19 cellular contexts compared by ENCODE assay signal in genomic region chr1:86068126-86068805, GRCh38.
DNase-seq lines count a peak whose midpoint lies in the region; ATAC-seq, FAIRE-seq and TF ChIP-seq lines count a peak whose summit lies in the region.
"Had no signal": no experiment of that assay in that cellular context is flagged by ENCODE, and none has a peak within 500 bp of the region (broad histone marks: within the 10 kb centered on the region; RNA-seq: fewer than 3 reads in every experiment).

No MANE protein-coding gene starts in this region.

- H2AFZ ChIP-seq in IMR-90 (replicated peaks; ENCODE audit: low read length, poor library complexity) (peak overlapping the region; percentile 5), astrocyte (ENCODE audit: low read depth, low read length) (no peak overlapping the region)
- H2AFZ ChIP-seq: parathyroid adenoma had no signal

- H4K20me1 ChIP-seq in IMR-90 (ENCODE audit: insufficient read depth, low read length) (no peaks in the 10 kb centered on the region), astrocyte (ENCODE audit: insufficient read depth, low read length) (no peaks in the 10 kb centered on the region)

- H3K36me3 Mint-ChIP-seq in astrocyte (ENCODE audit: low read depth, unreplicated experiment), result no peaks in the 10 kb centered on the region

- peak; percentile 74 for ATAC-seq in IMR-90 (ENCODE audit: low read depth)
- ATAC-seq in right cardiac atrium, result peak; percentile 20 to 41
- no peak for ATAC-seq in HG03139 (IDR thresholded peaks at IDR 0.05; ENCODE audit: unreplicated experiment)
- ATAC-seq: activated CD4-positive, alpha-beta T cell treated with anti-CD3 and anti-CD28 coated beads for 36 hours; GM12878 had no signal

- no peaks in the 10 kb centered on the region for H3K36me3 ChIP-seq in IMR-90 (ENCODE audit: control insufficient read depth, insufficient read depth, low read length)
- no peaks in the 10 kb centered on the region for H3K36me3 ChIP-seq in astrocyte (ENCODE audit: insufficient read depth, low read length)
- no peaks in the 10 kb centered on the region for H3K36me3 ChIP-seq in skeletal muscle satellite cell (ENCODE audit: insufficient read depth, low read length)
- H3K36me3 ChIP-seq: adrenal gland, Peyer's patch had no signal

- no peak overlapping the region for H3K27ac Mint-ChIP-seq in astrocyte (ENCODE audit: unreplicated experiment)
- H3K27ac Mint-ChIP-seq: activated CD4-positive, alpha-beta T cell treated with anti-CD3 and anti-CD28 coated beads for 36 hours; activated T-helper 2 cell treated with anti-CD3 and anti-CD28 coated beads, Interferon-gamma antibody, Interleukin-2, Interleukin-4, amounts not matched to agents 10 μg/mL and 5 μg/mL and 100 μg/mL, durations not matched to agents 14 hours and 24 hours and 36 hours had no signal

- no peak for TF ChIP-seq RAD21 in IMR-90 (IDR thresholded peaks at IDR 0.05; ENCODE audit: low read length)

- no peak overlapping the region for H4K5ac ChIP-seq in IMR-90 (ENCODE audit: low read depth, low read length)

- no peak overlapping the region for H3K4me2 ChIP-seq in IMR-90 (ENCODE audit: low read depth, low read length)
- H3K4me2 ChIP-seq in astrocyte (ENCODE audit: low read length), result peak overlapping the region; percentile 23
- H3K4me2 ChIP-seq in skeletal muscle satellite cell (ENCODE audit: low read length), result peak overlapping the region; percentile 26
- H3K4me2 ChIP-seq: smooth muscle cell had no signal

- H3K18ac ChIP-seq in IMR-90 (ENCODE audit: low read depth, low read length), result peak overlapping the region; percentile 21; the same call in 1 of the 2 replicates

- no peaks in the 10 kb centered on the region for H3K79me1 ChIP-seq in IMR-90 (ENCODE audit: low read depth in 1 of 2, low read length in 2 of 2)

- H3K56ac ChIP-seq in IMR-90 (ENCODE audit: extremely low read depth, insufficient read depth, low read length), result no peak overlapping the region

- H2AK5ac ChIP-seq in IMR-90 (ENCODE audit: low read depth, low read length), result peak overlapping the region; percentile 86; the same call in 1 of the 2 replicates

- POLR2A ChIA-PET in IMR-90 (lab: Charles Lee; ENCODE audit: unreplicated experiment), result no interaction called here

- H2BK120ac ChIP-seq in IMR-90 (ENCODE audit: low read depth, low read length), result peak overlapping the region; percentile 22

- H3K4me1 Mint-ChIP-seq in astrocyte (ENCODE audit: low read depth, unreplicated experiment), result peaks cover 1% of the 10 kb centered on the region
- H3K4me1 Mint-ChIP-seq: activated CD4-positive, alpha-beta T cell treated with anti-CD3 and anti-CD28 coated beads for 36 hours had no signal

- TF ChIP-seq CTCF in IMR-90 (conservative IDR thresholded peaks at IDR 0.05; ENCODE audit: low read depth, low read length) (no peak), astrocyte (IDR thresholded peaks at IDR 0.05; ENCODE audit: insufficient read depth, low read depth, low read length) (no peak)

- 75% methylated on average over 2 of the region's 3 CpGs; no CpG with 5 or more reads in 1 of the 2 experiments for WGBS in IMR-90 (ENCODE audit: extremely low coverage in 2 of 2, insufficient read length in 1 of 2), 2 experiments
- WGBS in right cardiac atrium, result 66% methylated on average over 3 of the region's 3 CpGs

- no peaks in the 10 kb centered on the region for H3K79me2 ChIP-seq in astrocyte (ENCODE audit: insufficient read depth, low read length)
- H3K79me2 ChIP-seq: parathyroid adenoma had no signal

- peaks cover 9% of the 10 kb centered on the region; the same call in 1 of the 2 replicates for H3K9me1 ChIP-seq in IMR-90 (ENCODE audit: insufficient read depth, low read length)

- no peaks in the 10 kb centered on the region for H3K27me3 Mint-ChIP-seq in astrocyte (ENCODE audit: low read depth, unreplicated experiment)
- H3K27me3 Mint-ChIP-seq: activated CD4-positive, alpha-beta T cell treated with anti-CD3 and anti-CD28 coated beads for 36 hours had no signal

- in situ Hi-C loops in IMR-90 (cut with MboI; ENCODE audit: low sequenced_read_pairs), result no loop called here

- no peak overlapping the region for H3K23ac ChIP-seq in IMR-90 (ENCODE audit: low read depth, low read length)

- H2BK15ac ChIP-seq in IMR-90 (ENCODE audit: low read depth, low read length), result peak overlapping the region; percentile 86; the same call in 2 of the 3 replicates

- H3K27me3 ChIP-seq in IMR-90 (ENCODE audit: control insufficient read depth, insufficient read depth, low read length) (no peaks in the 10 kb centered on the region), astrocyte (ENCODE audit: insufficient read depth, low read length) (no peaks in the 10 kb centered on the region), right cardiac atrium (ENCODE audit: control insufficient read depth, insufficient read depth) (no peaks in the 10 kb centered on the region), skeletal muscle satellite cell (ENCODE audit: control insufficient read depth, insufficient read depth, low read length) (no peaks in the 10 kb centered on the region)
- H3K27me3 ChIP-seq: adrenal gland, Peyer's patch had no signal

- H3K4ac ChIP-seq in IMR-90 (ENCODE audit: low read depth, low read length), result peak overlapping the region; percentile 9; the same call in 1 of the 2 replicates

- H4K8ac ChIP-seq in IMR-90 (ENCODE audit: low read depth in 2 of 2, low read length in 2 of 2), result peak overlapping the region in 1 of 2 experiments; percentile 38; a peak in 1 of 4 replicates

- DNase-seq in IMR-90 (peak; percentile 57), astrocyte (ENCODE audit: low read depth) (peak; percentile 38), right cardiac atrium (no peak), NCI-H2196 (lab: John Stamatoyannopoulos, UW; ENCODE audit: unreplicated experiment) (no peak), iPS-NIHi7 (ENCODE audit: extremely low spot score) (no peak)
- DNase-seq: activated CD4-positive, alpha-beta T cell treated with anti-CD3 and anti-CD28 coated beads for 36 hours; adrenal gland; Karpas-422; NCI-H1417 treated with DMSO at 0.1 percent for 48 hours; Peyer's patch; stimulated activated CD4-positive, alpha-beta T cell treated with anti-CD3 and anti-CD28 coated beads, Interleukin-4, amount 100 ng/mL, for 4 hours had no signal

- dilution Hi-C loops in IMR-90 (cut with HindIII; ENCODE audit: low sequenced_read_pairs, unreplicated experiment), result no loop called here

- H3K9me3 ChIP-seq in IMR-90 (ENCODE audit: control insufficient read depth, insufficient read depth, low read length), result no peaks in the 10 kb centered on the region
- H3K9me3 ChIP-seq in astrocyte (ENCODE audit: insufficient read depth, low read depth, low read length), result no peaks in the 10 kb centered on the region
- H3K9me3 ChIP-seq in right cardiac atrium (ENCODE audit: control insufficient read depth, low read length), result no peaks in the 10 kb centered on the region
- no peaks in the 10 kb centered on the region for H3K9me3 ChIP-seq in skeletal muscle satellite cell (replicated peaks; ENCODE audit: low read length)
- H3K9me3 ChIP-seq: adrenal gland, Peyer's patch had no signal

- no TSS peak for BruUV-seq in IMR-90 (replicated peaks; lab: Mats Ljungman, UMichigan)

- intact Hi-C loops in IMR-90 (cut with micrococcal nuclease) (no loop called here), right cardiac atrium (cut with DNase I) (no loop called here)

- peak overlapping the region; percentile 40 for H2BK5ac ChIP-seq in IMR-90 (ENCODE audit: low read depth, low read length, poor library complexity, severe bottlenecking)

- peak overlapping the region; percentile 49; the same call in 1 of the 2 replicates for H3K14ac ChIP-seq in IMR-90 (replicated peaks; ENCODE audit: low read depth, low read length)

- H3K27ac ChIP-seq in IMR-90 (ENCODE audit: insufficient read depth, low read length), result peak overlapping the region; percentile 19; the same call in 1 of the 2 replicates
- H3K27ac ChIP-seq in astrocyte (ENCODE audit: low read depth, low read length), result no peak overlapping the region
- no peak overlapping the region for H3K27ac ChIP-seq in right cardiac atrium (ENCODE audit: low read length)
- H3K27ac ChIP-seq: adrenal gland, parathyroid adenoma, Peyer's patch had no signal

- H3K4me1 ChIP-seq in IMR-90 (ENCODE audit: control insufficient read depth, insufficient read depth, low read length) (peaks cover 14% of the 10 kb centered on the region), astrocyte (ENCODE audit: insufficient read depth, low read length) (peaks cover 14% of the 10 kb centered on the region), right cardiac atrium (ENCODE audit: control insufficient read depth, insufficient read depth, low read length) (no peaks in the 10 kb centered on the region), skeletal muscle satellite cell (ENCODE audit: control insufficient read depth, insufficient read depth, low read length) (peaks cover 22% of the 10 kb centered on the region)
- H3K4me1 ChIP-seq: adrenal gland, parathyroid adenoma, Peyer's patch had no signal

- H3K9ac ChIP-seq in IMR-90 (ENCODE audit: low read depth, low read length), result no peak overlapping the region
- no peak overlapping the region for H3K9ac ChIP-seq in astrocyte (ENCODE audit: low read length)
- no peak overlapping the region for H3K9ac ChIP-seq in skeletal muscle satellite cell (ENCODE audit: low read depth, low read length)
- H3K9ac ChIP-seq: parathyroid adenoma had no signal

- H4K91ac ChIP-seq in IMR-90 (ENCODE audit: insufficient read depth, low read depth, low read length), result peak overlapping the region; percentile 62

- no peak overlapping the region for H3K4me3 ChIP-seq in IMR-90 (ENCODE audit: insufficient read depth, low read depth, low read length)
- H3K4me3 ChIP-seq in astrocyte (ENCODE audit: insufficient read depth, low read depth, low read length), result no peak overlapping the region
- no peak overlapping the region for H3K4me3 ChIP-seq in right cardiac atrium (ENCODE audit: low read length)
- no peak overlapping the region for H3K4me3 ChIP-seq in skeletal muscle satellite cell (ENCODE audit: low read length)
- H3K4me3 ChIP-seq: adrenal gland, GM12878, Peyer's patch, smooth muscle cell had no signal

- H2AK9ac ChIP-seq in IMR-90 (replicated peaks; ENCODE audit: low read depth, low read length, poor library complexity), result peak overlapping the region; percentile 69

- FAIRE-seq in astrocyte (lab: Jason Lieb, UNC), result no peak
- FAIRE-seq: colon, D721Med, GM12878 had no signal

- no peak overlapping the region for H3K4me3 Mint-ChIP-seq in astrocyte (ENCODE audit: unreplicated experiment)
- H3K4me3 Mint-ChIP-seq: activated CD4-positive, alpha-beta T cell treated with anti-CD3 and anti-CD28 coated beads for 36 hours had no signal

- peak overlapping the region; percentile 22 for H2BK20ac ChIP-seq in IMR-90 (ENCODE audit: low read depth, low read length)

- no peak for TF ChIP-seq POLR2A in IMR-90 (IDR thresholded peaks at IDR 0.05; ENCODE audit: low read depth, low read length)

- peaks cover 1% of the 10 kb centered on the region for H3K9me3 Mint-ChIP-seq in astrocyte (ENCODE audit: unreplicated experiment)
- H3K9me3 Mint-ChIP-seq: activated T-helper 2 cell treated with anti-CD3 and anti-CD28 coated beads, Interferon-gamma antibody, Interleukin-2, Interleukin-4, amounts not matched to agents 10 μg/mL and 5 μg/mL and 100 μg/mL, durations not matched to agents 14 hours and 24 hours and 36 hours had no signal

- CTCF ChIA-PET in IMR-90 (lab: Yijun Ruan, JAX), result no interaction called here

TF ChIP-seq in IMR-90, 13 proteins besides CTCF, POLR2A, EP300 and RAD21 (continues in another document):
- TF ChIP-seq FOS (IDR thresholded peaks at IDR 0.05; ENCODE audit: low read depth, low read length) (no peak), NFE2L2 (IDR thresholded peaks at IDR 0.05; ENCODE audit: low read depth, low read length) (no peak), SMC3 (IDR thresholded peaks at IDR 0.05; ENCODE audit: low read depth, low read length) (no peak)

Comparison
In these comparisons a context has a peak if more than half of its experiments do, and no peak if none do; other contexts are left out.
1. DNase-seq: peak in IMR-90 (single experiment) and astrocyte (single experiment); none in right cardiac atrium (0 of 3), NCI-H2196 (single experiment) and iPS-NIHi7 (single experiment).